9 cellular contexts compared by ENCODE assay signal in genomic region chr16:77836801-77837200, GRCh38. TPM values are rescaled to one million over a fixed set of nuclear protein-coding genes. Genes with fewer than 3 reads are reported as not detected.
"Had no signal": no experiment of that assay in that cellular context is flagged by ENCODE, and none has a peak within 500 bp of the region (broad histone marks: within the 10 kb centered on the region; RNA-seq: fewer than 3 reads in every experiment).

No MANE protein-coding gene starts in this region.

- ATAC-seq: HCT116 had no signal

- DNase-seq: GM23248, GOT3, H7, KG1 had no signal

- H3K4me1 ChIP-seq: HAP-1 had no signal

- H3K4me3 ChIP-seq: GM23248, HAP-1 had no signal

- H3K4me3 Mint-ChIP-seq: IgD-negative memory B cell had no signal

- H2AFZ ChIP-seq: GM23248 had no signal

- H3K36me3 ChIP-seq: HAP-1 had no signal

- H3K4me1 Mint-ChIP-seq: IgD-negative memory B cell had no signal

- H3K9me3 ChIP-seq: HAP-1 had no signal

- H3K27ac ChIP-seq: GM23248 had no signal

- FAIRE-seq: HTR-8/SVneo had no signal

- H3K27ac Mint-ChIP-seq: IgD-negative memory B cell had no signal

- H3K9ac ChIP-seq: GM23248 had no signal

RNA-seq across cellular contexts. Expression of gene VAT1L, which starts 48.4 kb away (rescaled TPM):
- total RNA-seq: HT-29 had no signal
- polyA plus RNA-seq: IgD-negative memory B cell had no signal
